Comparison of ENCODE assay signal across 8 cellular contexts in the genomic region with DNA sequence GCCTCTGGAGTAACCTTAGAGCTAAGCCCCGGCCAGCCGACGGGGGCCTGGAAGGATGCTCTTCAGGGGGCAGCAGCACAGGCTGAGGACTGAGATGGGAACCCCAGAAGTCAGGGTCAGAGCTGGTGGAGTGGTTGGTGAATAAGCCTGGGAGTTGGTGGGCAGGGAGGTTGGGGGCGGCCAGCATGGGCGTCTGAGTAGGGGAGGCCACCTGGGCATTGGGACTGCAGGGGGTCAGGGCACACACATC. TPM values are rescaled to one million over a fixed set of nuclear protein-coding genes. Genes with fewer than 3 reads are reported as not detected.
DNase-seq lines count a peak whose midpoint lies in the region; ATAC-seq, FAIRE-seq and TF ChIP-seq lines count a peak whose summit lies in the region.
"Had no signal": no experiment of that assay in that cellular context is flagged by ENCODE, and none has a peak within 500 bp of the region (broad histone marks: within the 10 kb centered on the region; RNA-seq: fewer than 3 reads in every experiment).

No MANE protein-coding gene starts in this region.

- H3K4me3 Mint-ChIP-seq in HFFc6 = no peak overlapping the region
- no peak overlapping the region for H3K4me3 Mint-ChIP-seq in activated T-helper 1 cell treated with anti-CD3 and anti-CD28 coated beads, Interleukin-12 subunit alpha, Interleukin-12 subunit beta, Interleukin-2, Interleukin-4 antibody, amounts not matched to agents 30 ng/mL and 10 ng/mL and 1 ng/mL, durations not matched to agents 14 hours and 24 hours and 36 hours
- no peak overlapping the region for H3K4me3 Mint-ChIP-seq in endothelial cell (ENCODE audit: unreplicated experiment)

- DNase-seq in HFFc6 = no peak
- no peak for DNase-seq in activated T-helper 1 cell treated with anti-CD3 and anti-CD28 coated beads, Interleukin-12 subunit alpha, Interleukin-12 subunit beta, Interleukin-2, Interleukin-4 antibody, amounts not matched to agents 30 ng/mL and 10 ng/mL and 1 ng/mL, durations not matched to agents 14 hours and 24 hours and 36 hours (ENCODE audit: low spot score)
- DNase-seq in HepG2 (ENCODE audit: low spot score) = no peak
- no peak for DNase-seq in stomach
- DNase-seq in endothelial cell (ENCODE audit: low spot score) = no peak
- DNase-seq in PC-3 = no peak
- no peak for DNase-seq in HPDE6-E6E7 (ENCODE audit: extremely low spot score)

- no TSS peak for BruUV-seq in HepG2 (replicated peaks; lab: Mats Ljungman, UMichigan)
- BruUV-seq in PC-3 (replicated peaks; lab: Mats Ljungman, UMichigan) = no TSS peak

- H3K4me1 ChIP-seq in HepG2 (ENCODE audit: insufficient read depth, low read length) = peaks cover 42% of the 10 kb centered on the region
- peaks cover 22 to 56% (median 31%) of the 10 kb centered on the region in 4 donors for H3K4me1 ChIP-seq in stomach
- H3K4me1 ChIP-seq in PC-3 (ENCODE audit: insufficient read depth, low read length) = peaks cover 12% of the 10 kb centered on the region

- H3K9ac ChIP-seq in HepG2 (ENCODE audit: insufficient read depth, low read depth, low read length) (0 out of 2 replicates have a peak overlapping the region, but pooled peaks have one; percentile 9), PC-3 (ENCODE audit: low read length) (no peak overlapping the region)

- 38% methylated on average over 4 of the region's 5 CpGs for WGBS in HepG2 (ENCODE audit: low lambda C conversion rate)
- WGBS in stomach, 5 donors = 56 to 64% (median 61%) methylated on average over 4 to 5 of the region's 5 CpGs

- no peak for FAIRE-seq in HepG2 (lab: Jason Lieb, UNC)
- FAIRE-seq: small intestine had no signal

- no peak for TF ChIP-seq EP300 in HepG2 (IDR thresholded peaks at IDR 0.05; ENCODE audit: low read depth in 2 of 2, low read length in 2 of 2)
- no peak for TF ChIP-seq EP300 in HepG2 (CRISPR knock-in tag; IDR thresholded peaks at IDR 0.05; ENCODE audit: borderline replicate concordance)
- TF ChIP-seq EP300 in stomach (IDR thresholded peaks at IDR 0.05) = no peak

- H3K9me3 Mint-ChIP-seq in HFFc6 = no peaks in the 10 kb centered on the region
- no peaks in the 10 kb centered on the region for H3K9me3 Mint-ChIP-seq in activated T-helper 1 cell treated with anti-CD3 and anti-CD28 coated beads, Interleukin-12 subunit alpha, Interleukin-12 subunit beta, Interleukin-2, Interleukin-4 antibody, amounts not matched to agents 30 ng/mL and 10 ng/mL and 1 ng/mL, durations not matched to agents 14 hours and 24 hours and 36 hours
- no peaks in the 10 kb centered on the region for H3K9me3 Mint-ChIP-seq in endothelial cell (ENCODE audit: unreplicated experiment)

- H3K9me3 ChIP-seq in HepG2 (ENCODE audit: low read length) = no peaks in the 10 kb centered on the region
- H3K9me3 ChIP-seq in stomach = no peaks in the 10 kb centered on the region
- H3K9me3 ChIP-seq in PC-3 (ENCODE audit: low read length) = no peaks in the 10 kb centered on the region

- H3K4me3 ChIP-seq in HepG2 (replicated peaks in 1 of 3; ENCODE audit: insufficient read depth in 1 of 3, low read depth in 2 of 3, low read length in 3 of 3) (peak overlapping the region in 1 of 3 experiments; percentile 53; a peak in 1 of 6 replicates), stomach (no peak overlapping the region), PC-3 (ENCODE audit: low read length) (no peak overlapping the region)

- no peaks in the 10 kb centered on the region; the same call in 1 of the 2 replicates for H3K27me3 Mint-ChIP-seq in HFFc6 (ENCODE audit: insufficient read depth)
- no peaks in the 10 kb centered on the region for H3K27me3 Mint-ChIP-seq in activated T-helper 1 cell treated with anti-CD3 and anti-CD28 coated beads, Interleukin-12 subunit alpha, Interleukin-12 subunit beta, Interleukin-2, Interleukin-4 antibody, amounts not matched to agents 30 ng/mL and 10 ng/mL and 1 ng/mL, durations not matched to agents 14 hours and 24 hours and 36 hours (ENCODE audit: insufficient read depth)
- peaks cover 3% of the 10 kb centered on the region for H3K27me3 Mint-ChIP-seq in endothelial cell (ENCODE audit: unreplicated experiment)

- CTCF ChIA-PET in HepG2 (lab: Yijun Ruan, JAX; ENCODE audit: low intra/inter-chr PET ratio, low total read pairs) (no interaction called here), PC-3 (lab: Charles Lee) (interaction anchor here (0.6 kb wide), 1 partner anchor 11 kb away, joined by 3 read pairs; no protein-coding TSS in a partner anchor)

- H3K36me3 Mint-ChIP-seq in HFFc6 (ENCODE audit: low read depth) = no peaks in the 10 kb centered on the region
- H3K36me3 Mint-ChIP-seq in activated T-helper 1 cell treated with anti-CD3 and anti-CD28 coated beads, Interleukin-12 subunit alpha, Interleukin-12 subunit beta, Interleukin-2, Interleukin-4 antibody, amounts not matched to agents 30 ng/mL and 10 ng/mL and 1 ng/mL, durations not matched to agents 14 hours and 24 hours and 36 hours (ENCODE audit: low read depth) = peaks cover 27% of the 10 kb centered on the region
- peaks cover 2% of the 10 kb centered on the region for H3K36me3 Mint-ChIP-seq in endothelial cell (ENCODE audit: low read depth, unreplicated experiment)

- H3K79me2 ChIP-seq in HepG2 (ENCODE audit: insufficient read depth, low read length) (no peaks in the 10 kb centered on the region), PC-3 (ENCODE audit: low read length) (no peaks in the 10 kb centered on the region)

- H3K4me2 ChIP-seq in HepG2 (ENCODE audit: low read depth, low read length) (peak overlapping the region; percentile 50), PC-3 (ENCODE audit: low read length) (no peak overlapping the region)

- ATAC-seq in HepG2 (no peak), PC-3 (no peak)

- H4K20me1 ChIP-seq in HepG2 (ENCODE audit: insufficient read depth, low read length) (no peaks in the 10 kb centered on the region), PC-3 (ENCODE audit: low read length) (no peaks in the 10 kb centered on the region)

- H3K36me3 ChIP-seq in HepG2 (replicated peaks in 1 of 2; ENCODE audit: control insufficient read depth in 1 of 2, insufficient read depth in 2 of 2, low read length in 2 of 2) = peaks cover 15 to 27% of the 10 kb centered on the region in 2 experiments; a peak in 4 of 5 replicates
- peaks cover 14 to 36% (median 33%) of the 10 kb centered on the region in 4 donors for H3K36me3 ChIP-seq in stomach
- H3K36me3 ChIP-seq in PC-3 (ENCODE audit: low read depth, low read length) = no peaks in the 10 kb centered on the region

- H3K27ac Mint-ChIP-seq in HFFc6 (peak overlapping the region; percentile 66), endothelial cell (ENCODE audit: unreplicated experiment) (no peak overlapping the region)
- H3K27ac Mint-ChIP-seq in activated T-helper 1 cell treated with anti-CD3 and anti-CD28 coated beads, Interleukin-12 subunit alpha, Interleukin-12 subunit beta, Interleukin-2, Interleukin-4 antibody, amounts not matched to agents 30 ng/mL and 10 ng/mL and 1 ng/mL, durations not matched to agents 14 hours and 24 hours and 36 hours = peak overlapping the region; percentile 86

- H3K27me3 ChIP-seq in HepG2 (ENCODE audit: control insufficient read depth in 1 of 2, insufficient read depth in 2 of 2, low read length in 2 of 2) (no peaks in the 10 kb centered on the region), stomach (no peaks in the 10 kb centered on the region), PC-3 (ENCODE audit: low read length) (no peaks in the 10 kb centered on the region)

- POLR2A ChIA-PET in HepG2 (lab: Yijun Ruan, JAX) = interaction anchor here (0.6 to 13.7 kb wide), 11 partner anchors 8 to 188 kb away, joined by 3 to 195 read pairs (median 5); partner anchors contain the start of genes CARD19 and NINJ1
- POLR2A ChIA-PET in PC-3 (lab: Charles Lee; ENCODE audit: unreplicated experiment) = interaction anchor here (0.6 kb wide), 1 partner anchor 8 kb away, joined by 3 read pairs; no protein-coding TSS in a partner anchor

- in situ Hi-C loops in HepG2 (cut with HindIII; ENCODE audit: extremely low pct_ligation_motif_present, low pct_unique_long_range_greater_than_20kb) = no loop called here

- TF ChIP-seq POLR2A in HepG2 (IDR thresholded peaks at IDR 0.05; ENCODE audit: insufficient read depth in 1 of 2, low read depth in 2 of 2, low read length in 2 of 2) (no peak), stomach (IDR thresholded peaks at IDR 0.05) (no peak)

- peak overlapping the region; percentile 52 for H3K27ac ChIP-seq in HepG2 (ENCODE audit: extremely low read length, insufficient read depth, low read length)
- H3K27ac ChIP-seq in stomach = peak overlapping the region; percentile 30 to 84 (median 81)
- no peak overlapping the region for H3K27ac ChIP-seq in PC-3 (ENCODE audit: low read length)

- H3K4me1 Mint-ChIP-seq in HFFc6 (ENCODE audit: low read depth) (peaks cover 14% of the 10 kb centered on the region), endothelial cell (ENCODE audit: unreplicated experiment) (no peaks in the 10 kb centered on the region)
- peaks cover 16% of the 10 kb centered on the region for H3K4me1 Mint-ChIP-seq in activated T-helper 1 cell treated with anti-CD3 and anti-CD28 coated beads, Interleukin-12 subunit alpha, Interleukin-12 subunit beta, Interleukin-2, Interleukin-4 antibody, amounts not matched to agents 30 ng/mL and 10 ng/mL and 1 ng/mL, durations not matched to agents 14 hours and 24 hours and 36 hours (ENCODE audit: low read depth)

- H3F3A ChIP-seq in PC-3 (ENCODE audit: low read length, unreplicated experiment) = no peaks in the 10 kb centered on the region

- H2AFZ ChIP-seq in HepG2 (ENCODE audit: low read length) (no peak overlapping the region), PC-3 (ENCODE audit: low read length) (no peak overlapping the region)

- intact Hi-C loops in activated T-helper 1 cell treated with anti-CD3 and anti-CD28 coated beads, Interleukin-12 subunit alpha, Interleukin-12 subunit beta, Interleukin-2, Interleukin-4 antibody, amounts not matched to agents 30 ng/mL and 10 ng/mL and 1 ng/mL, durations not matched to agents 14 hours and 24 hours and 36 hours (cut with micrococcal nuclease) = no loop called here
- intact Hi-C loops in HepG2 (cut with micrococcal nuclease; ENCODE audit: unreplicated experiment) (no loop called here), stomach (cut with DNase I; ENCODE audit: low total_unique reads) (no loop called here), PC-3 (cut with micrococcal nuclease) (no loop called here)

- TF ChIP-seq RAD21 in HepG2 (CRISPR knock-in tag; IDR thresholded peaks at IDR 0.05) = no peak

- H3K9me2 ChIP-seq in PC-3 (replicated peaks; ENCODE audit: low read length) = no peaks in the 10 kb centered on the region

- no peak for TF ChIP-seq CTCF in HFFc6 (IDR thresholded peaks at IDR 0.05)
- TF ChIP-seq CTCF in HepG2 (CRISPR knock-in tag; IDR thresholded peaks at IDR 0.05) = no peak
- TF ChIP-seq CTCF in stomach (IDR thresholded peaks at IDR 0.05) = no peak
- no peak for TF ChIP-seq CTCF in endothelial cell (IDR thresholded peaks at IDR 0.05; ENCODE audit: unreplicated experiment)
- TF ChIP-seq CTCF in PC-3 (conservative IDR thresholded peaks at IDR 0.05; ENCODE audit: low read depth, low read length) = no peak

RNA-seq across cellular contexts. Expression of gene NINJ1, which starts 14.4 kb away (rescaled TPM):
- total RNA-seq in HFFc6 (2021; fragmentation: NEBNext Ultra II Directional; extraction: Animal tissue kit (Norgen Biotek cat#: 25700)) = 10 to 100 TPM; 23.2 to 28.0 (median 25.6) TPM
- total RNA-seq in activated T-helper 1 cell treated with anti-CD3 and anti-CD28 coated beads, Interleukin-12 subunit alpha, Interleukin-12 subunit beta, Interleukin-2, Interleukin-4 antibody, amounts not matched to agents 30 ng/mL and 10 ng/mL and 1 ng/mL, durations not matched to agents 14 hours and 24 hours and 36 hours = 94.2 and 95.3 TPM in 2 replicates
- total RNA-seq in HepG2 (2016; rRNA removed; fragmentation: Illumina TruSeq; extraction: Trizol) (77.1 and 92.1 TPM in 2 replicates), stomach (100 to 1,000 TPM in 2 of 5 donors, 10 to 100 TPM in 2, 1 to 10 TPM in 1; 9.3 to 153 (median 30.0) TPM), endothelial cell (ENCODE audit: unreplicated experiment) (34.2 TPM), PC-3 (2014; rRNA removed) (28.8 and 30.5 TPM in 2 replicates)
- 104 and 127 TPM in 2 replicates for total RNA-seq in HepG2 (2016; cell fraction: cytosol; rRNA removed; fragmentation: Illumina TruSeq; extraction: Trizol; ENCODE audit: low read depth)
- total RNA-seq in HepG2 (2016; cell fraction: insoluble cytoplasmic fraction; rRNA removed; fragmentation: Illumina TruSeq; extraction: Trizol) = 66.8 and 94.8 TPM in 2 replicates
- 149 and 180 TPM in 2 replicates for total RNA-seq in HepG2 (2016; cell fraction: membrane; rRNA removed; fragmentation: Illumina TruSeq; extraction: Trizol)
- 48.9 and 58.7 TPM in 2 replicates for total RNA-seq in HepG2 (2016; cell fraction: nucleus; rRNA removed; fragmentation: Illumina TruSeq; extraction: Trizol)
- polyA plus RNA-seq in HepG2 (2011; rRNA removed) (81.2 and 109 TPM in 2 replicates), stomach (10 to 100 TPM; 34.2 to 63.3 (median 35.0) TPM)
- 83.2 and 110 TPM in 2 replicates for polyA plus RNA-seq in HepG2 (2011; cell fraction: cytosol; rRNA removed)
- polyA plus RNA-seq in HepG2 (2011; cell fraction: nucleus; rRNA removed) = 62.3 and 83.6 TPM in 2 replicates
- 77.3 and 145 TPM in 2 replicates for polyA plus RNA-seq in HepG2 (2012)
- polyA plus RNA-seq in HepG2 (2016; cell fraction: cytosol; fragmentation: Illumina TruSeq; extraction: Trizol; ENCODE audit: low read depth) = 196 and 226 TPM in 2 replicates
- polyA plus RNA-seq in HepG2 (2016; cell fraction: insoluble cytoplasmic fraction; fragmentation: Illumina TruSeq; extraction: Trizol; ENCODE audit: low read depth) = 104 and 130 TPM in 2 replicates
- polyA plus RNA-seq in HepG2 (2016; cell fraction: membrane; fragmentation: Illumina TruSeq; extraction: Trizol; ENCODE audit: low read depth) = 235 and 242 TPM in 2 replicates
- 122 and 127 TPM in 2 replicates for polyA plus RNA-seq in HepG2 (2016; cell fraction: nucleus; fragmentation: Illumina TruSeq; extraction: Trizol; ENCODE audit: insufficient read depth, low read depth)
- polyA minus RNA-seq in HepG2 (2011; rRNA and poly(A)+ RNA removed; ENCODE audit: low replicate concordance) = 22.5 and 101 TPM in 2 replicates
- polyA minus RNA-seq in HepG2 (2011; cell fraction: cytosol; rRNA and poly(A)+ RNA removed) = 26.1 and 26.7 TPM in 2 replicates
- polyA minus RNA-seq in HepG2 (2011; cell fraction: nucleus; rRNA and poly(A)+ RNA removed) = 17.8 and 21.8 TPM in 2 replicates

RNA-seq across cellular contexts. Expression of gene CARD19, which starts 23.6 kb away (rescaled TPM):
- total RNA-seq in HFFc6 (2021; fragmentation: NEBNext Ultra II Directional; extraction: Animal tissue kit (Norgen Biotek cat#: 25700)) = 10 to 100 TPM; 35.3 to 40.6 (median 37.9) TPM
- total RNA-seq in activated T-helper 1 cell treated with anti-CD3 and anti-CD28 coated beads, Interleukin-12 subunit alpha, Interleukin-12 subunit beta, Interleukin-2, Interleukin-4 antibody, amounts not matched to agents 30 ng/mL and 10 ng/mL and 1 ng/mL, durations not matched to agents 14 hours and 24 hours and 36 hours = 40.5 and 41.7 TPM in 2 replicates
- total RNA-seq in HepG2 (2016; rRNA removed; fragmentation: Illumina TruSeq; extraction: Trizol) (15.2 and 18.4 TPM in 2 replicates), stomach (10 to 100 TPM; 14.3 to 95.1 (median 58.0) TPM), endothelial cell (ENCODE audit: unreplicated experiment) (13.2 TPM), PC-3 (2014; rRNA removed) (68.6 and 86.0 TPM in 2 replicates)
- total RNA-seq in HepG2 (2016; cell fraction: cytosol; rRNA removed; fragmentation: Illumina TruSeq; extraction: Trizol; ENCODE audit: low read depth) = 15.8 and 20.2 TPM in 2 replicates
- total RNA-seq in HepG2 (2016; cell fraction: insoluble cytoplasmic fraction; rRNA removed; fragmentation: Illumina TruSeq; extraction: Trizol) = 18.6 and 20.5 TPM in 2 replicates
- total RNA-seq in HepG2 (2016; cell fraction: membrane; rRNA removed; fragmentation: Illumina TruSeq; extraction: Trizol) = 17.3 and 29.5 TPM in 2 replicates
- 8.3 and 12.2 TPM in 2 replicates for total RNA-seq in HepG2 (2016; cell fraction: nucleus; rRNA removed; fragmentation: Illumina TruSeq; extraction: Trizol)
- polyA plus RNA-seq in HepG2 (2011; rRNA removed) (47.2 and 62.0 TPM in 2 replicates), stomach (10 to 100 TPM; 32.9 to 46.6 (median 44.5) TPM)
- polyA plus RNA-seq in HepG2 (2011; cell fraction: cytosol; rRNA removed) = 33.8 and 73.1 TPM in 2 replicates
- 101 and 106 TPM in 2 replicates for polyA plus RNA-seq in HepG2 (2011; cell fraction: nucleus; rRNA removed)
- 14.6 TPM in 2 replicates for polyA plus RNA-seq in HepG2 (2012)
- 16.0 and 27.0 TPM in 2 replicates for polyA plus RNA-seq in HepG2 (2016; cell fraction: cytosol; fragmentation: Illumina TruSeq; extraction: Trizol; ENCODE audit: low read depth)
- polyA plus RNA-seq in HepG2 (2016; cell fraction: insoluble cytoplasmic fraction; fragmentation: Illumina TruSeq; extraction: Trizol; ENCODE audit: low read depth) = 14.7 and 18.5 TPM in 2 replicates
- polyA plus RNA-seq in HepG2 (2016; cell fraction: membrane; fragmentation: Illumina TruSeq; extraction: Trizol; ENCODE audit: low read depth) = 13.4 and 18.5 TPM in 2 replicates
- 25.1 and 25.9 TPM in 2 replicates for polyA plus RNA-seq in HepG2 (2016; cell fraction: nucleus; fragmentation: Illumina TruSeq; extraction: Trizol; ENCODE audit: insufficient read depth, low read depth)
- polyA minus RNA-seq in HepG2 (2011; rRNA and poly(A)+ RNA removed; ENCODE audit: low replicate concordance) = 11.5 and 28.1 TPM in 2 replicates
- 14.0 and 17.6 TPM in 2 replicates for polyA minus RNA-seq in HepG2 (2011; cell fraction: cytosol; rRNA and poly(A)+ RNA removed)
- polyA minus RNA-seq in HepG2 (2011; cell fraction: nucleus; rRNA and poly(A)+ RNA removed) = 11.3 and 12.8 TPM in 2 replicates
